Comparison of ENCODE assay signal across 1 cellular context in genomic region chr17:60135951-60136666, GRCh38.
TF ChIP-seq lines count a peak whose summit lies in the region.

No MANE protein-coding gene starts in this region.

TF ChIP-seq in GM12878, 131 proteins besides CTCF, POLR2A, EP300 and RAD21:
- TF ChIP-seq NFXL1 (IDR thresholded peaks at IDR 0.05; ENCODE audit: borderline replicate concordance) (peak; percentile 0), WRNIP1 (IDR thresholded peaks at IDR 0.05; ENCODE audit: borderline replicate concordance, low read depth, low read length) (no peak)
TF ChIP-seq in GM12878: peak in this region for 1.
